ENCODE assay signal across 34 cellular contexts in the genomic region with DNA sequence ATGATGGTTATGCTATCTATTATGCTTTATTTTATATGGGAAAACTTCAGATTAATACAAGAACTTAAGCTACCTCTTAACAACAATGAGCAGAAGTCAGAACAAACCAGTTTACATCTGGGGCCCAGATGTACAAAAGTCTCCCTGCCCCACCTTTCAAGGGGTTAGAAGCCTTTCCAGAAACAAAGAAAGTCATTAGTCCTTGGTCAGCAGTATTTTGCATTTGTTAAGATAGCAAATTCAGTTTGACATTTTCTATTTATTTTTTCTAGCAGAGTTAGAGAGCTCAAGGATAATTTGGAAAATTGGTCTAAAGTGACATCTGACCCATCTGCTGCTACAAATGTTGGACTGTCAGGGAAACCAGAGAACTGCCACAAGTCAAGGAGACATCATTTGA.
"Had no signal": no experiment of that assay in that cellular context is flagged by ENCODE, and none has a peak within 500 bp of the region (broad histone marks: within the 10 kb centered on the region; RNA-seq: fewer than 3 reads in every experiment).

No MANE protein-coding gene starts in this region.

- H3K4me1 Mint-ChIP-seq: activated B cell treated with CpG ODN at 0.5 μM for 24 hours; activated naive CD4-positive, alpha-beta T cell treated with anti-CD3 and anti-CD28 coated beads, Interleukin-2, amount 50 U/mL, for 24 hours; activated naive CD8-positive, alpha-beta T cell treated with anti-CD3 and anti-CD28 coated beads for 36 hours; activated naive CD8-positive, alpha-beta T cell treated with anti-CD3 and anti-CD28 coated beads, Interleukin-2, amount 50 U/mL, for 24 hours; activated T-helper 17 cell treated with anti-CD3 and anti-CD28 coated beads, Interleukin-2, amount 50 U/mL, for 72 hours; brain had no signal

- H3K36me3 ChIP-seq: adrenal gland, breast epithelium, cardiac muscle cell, colonic mucosa, esophagus muscularis mucosa, WERI-Rb-1 had no signal

- H3K4me1 ChIP-seq: adrenal gland, breast epithelium, colonic mucosa had no signal

- H3K27ac ChIP-seq: adrenal gland, breast epithelium, cardiac muscle cell, colonic mucosa, dorsolateral prefrontal cortex, esophagus muscularis mucosa, WERI-Rb-1 had no signal

- H3K9me3 Mint-ChIP-seq: activated B cell treated with CpG ODN at 0.5 μM for 24 hours; activated CD8-positive, alpha-beta T cell treated with anti-CD3 and anti-CD28 coated beads for 36 hours; activated naive CD4-positive, alpha-beta T cell treated with anti-CD3 and anti-CD28 coated beads, Interleukin-2, amount 50 U/mL, for 24 hours; activated naive CD8-positive, alpha-beta T cell treated with anti-CD3 and anti-CD28 coated beads for 36 hours; activated naive CD8-positive, alpha-beta T cell treated with anti-CD3 and anti-CD28 coated beads, Interleukin-2, amount 50 U/mL, for 24 hours; activated T-cell treated with anti-CD3 and anti-CD28 coated beads, Interleukin-2, amount 50 U/mL, for 4 hours; T-helper 1 cell treated with Interleukin-12 subunit alpha and Interleukin-12 subunit beta and Interleukin-4 antibody, amounts not matched to agents 30 μg/mL and 1 μg/mL, for 36 hours had no signal

- H3K27me3 ChIP-seq: adrenal gland, breast epithelium, cardiac muscle cell, colonic mucosa, esophagus muscularis mucosa had no signal

- H3K4me3 Mint-ChIP-seq: activated B cell treated with CpG ODN at 0.5 μM for 24 hours; activated CD8-positive, alpha-beta T cell treated with anti-CD3 and anti-CD28 coated beads for 36 hours; activated naive CD4-positive, alpha-beta T cell treated with anti-CD3 and anti-CD28 coated beads for 36 hours; activated naive CD4-positive, alpha-beta T cell treated with anti-CD3 and anti-CD28 coated beads, Interleukin-2, amount 50 U/mL, for 24 hours; activated naive CD8-positive, alpha-beta T cell treated with anti-CD3 and anti-CD28 coated beads for 36 hours; activated naive CD8-positive, alpha-beta T cell treated with anti-CD3 and anti-CD28 coated beads, Interleukin-2, amount 50 U/mL, for 24 hours; activated T-cell treated with anti-CD3 and anti-CD28 coated beads, Interleukin-2, amount 50 U/mL, for 4 hours; activated T-helper 17 cell treated with anti-CD3 and anti-CD28 coated beads, Interleukin-2, amount 50 U/mL, for 72 hours; brain; endodermal cell; T-helper 1 cell treated with Interleukin-12 subunit alpha and Interleukin-12 subunit beta and Interleukin-4 antibody, amounts not matched to agents 30 μg/mL and 1 μg/mL, for 36 hours had no signal

- DNase-seq: activated B cell treated with CpG ODN at 0.5 μM for 24 hours; activated CD4-positive, alpha-beta T cell treated with anti-CD3 and anti-CD28 coated beads for 48 hours; activated CD4-positive, alpha-beta T cell treated with anti-CD3 and anti-CD28 coated beads, Interleukin-2, amount 50 U/mL, for 1 hour; activated CD4-positive, alpha-beta T cell treated with anti-CD3 and anti-CD28 coated beads, Interleukin-2, amount 50 U/mL, for 48 hours; activated CD8-positive, alpha-beta memory T cell treated with anti-CD3 and anti-CD28 coated beads for 24 hours; activated CD8-positive, alpha-beta T cell treated with anti-CD3 and anti-CD28 coated beads for 36 hours; activated effector memory CD4-positive, alpha-beta T cell treated with Interleukin-2 at 50 U/mL for 16 hours; activated naive CD4-positive, alpha-beta T cell treated with anti-CD3 and anti-CD28 coated beads for 36 hours; activated naive CD8-positive, alpha-beta T cell treated with anti-CD3 and anti-CD28 coated beads for 36 hours; activated naive CD8-positive, alpha-beta T cell treated with anti-CD3 and anti-CD28 coated beads, Interleukin-2, amount 50 U/mL, for 24 hours; activated T-cell treated with anti-CD3 and anti-CD28 coated beads, Interleukin-2, amount 50 U/mL, for 4 hours; adrenal gland; amygdala; aorta; central memory CD4-positive, alpha-beta T cell; cerebellar nuclear complex; colonic mucosa; dorsolateral prefrontal cortex; effector memory CD4-positive, alpha-beta T cell; endodermal cell; erythroblast; foreskin fibroblast; head of caudate nucleus; hippocampal formation; T-helper 9 cell; WERI-Rb-1 had no signal

- H3K27me3 Mint-ChIP-seq: activated CD8-positive, alpha-beta T cell treated with anti-CD3 and anti-CD28 coated beads for 36 hours; activated naive CD8-positive, alpha-beta T cell treated with anti-CD3 and anti-CD28 coated beads for 36 hours; activated naive CD8-positive, alpha-beta T cell treated with anti-CD3 and anti-CD28 coated beads, Interleukin-2, amount 50 U/mL, for 24 hours; activated T-helper 17 cell treated with anti-CD3 and anti-CD28 coated beads, Interleukin-2, amount 50 U/mL, for 72 hours; brain had no signal

- H3K4me3 ChIP-seq: adrenal gland, breast epithelium, cardiac muscle cell, colonic mucosa, dorsolateral prefrontal cortex, esophagus muscularis mucosa had no signal

- H3K36me3 Mint-ChIP-seq: activated naive CD4-positive, alpha-beta T cell treated with anti-CD3 and anti-CD28 coated beads, Interleukin-2, amount 50 U/mL, for 24 hours; activated naive CD8-positive, alpha-beta T cell treated with anti-CD3 and anti-CD28 coated beads for 36 hours; brain had no signal

- H3K27ac Mint-ChIP-seq: activated B cell treated with CpG ODN at 0.5 μM for 24 hours; activated CD8-positive, alpha-beta T cell treated with anti-CD3 and anti-CD28 coated beads for 36 hours; activated naive CD4-positive, alpha-beta T cell treated with anti-CD3 and anti-CD28 coated beads for 36 hours; activated naive CD4-positive, alpha-beta T cell treated with anti-CD3 and anti-CD28 coated beads, Interleukin-2, amount 50 U/mL, for 24 hours; activated naive CD8-positive, alpha-beta T cell treated with anti-CD3 and anti-CD28 coated beads for 36 hours; activated naive CD8-positive, alpha-beta T cell treated with anti-CD3 and anti-CD28 coated beads, Interleukin-2, amount 50 U/mL, for 24 hours; activated T-helper 17 cell treated with anti-CD3 and anti-CD28 coated beads, Interleukin-2, amount 50 U/mL, for 72 hours; brain; endodermal cell; T-helper 1 cell treated with Interleukin-12 subunit alpha and Interleukin-12 subunit beta and Interleukin-4 antibody, amounts not matched to agents 30 μg/mL and 1 μg/mL, for 36 hours had no signal

- H3K9me3 ChIP-seq: adrenal gland, breast epithelium, colonic mucosa, esophagus muscularis mucosa had no signal

- ATAC-seq: activated CD4-positive, CD25-positive, alpha-beta regulatory T cell treated with anti-CD3 and anti-CD28 coated beads, Interleukin-2, amount 50 U/mL, for 24 hours; activated CD8-positive, alpha-beta T cell treated with anti-CD3 and anti-CD28 coated beads for 36 hours; activated naive CD8-positive, alpha-beta T cell treated with anti-CD3 and anti-CD28 coated beads, Interleukin-2, amount 50 U/mL, for 24 hours; activated T-cell treated with anti-CD3 and anti-CD28 coated beads, Interleukin-2, amount 50 U/mL, for 4 hours; activated T-helper 17 cell treated with anti-CD3 and anti-CD28 coated beads, Interleukin-2, amount 50 U/mL, for 72 hours had no signal
